ENCODE assay signal across 2 cellular contexts in the genomic region with DNA sequence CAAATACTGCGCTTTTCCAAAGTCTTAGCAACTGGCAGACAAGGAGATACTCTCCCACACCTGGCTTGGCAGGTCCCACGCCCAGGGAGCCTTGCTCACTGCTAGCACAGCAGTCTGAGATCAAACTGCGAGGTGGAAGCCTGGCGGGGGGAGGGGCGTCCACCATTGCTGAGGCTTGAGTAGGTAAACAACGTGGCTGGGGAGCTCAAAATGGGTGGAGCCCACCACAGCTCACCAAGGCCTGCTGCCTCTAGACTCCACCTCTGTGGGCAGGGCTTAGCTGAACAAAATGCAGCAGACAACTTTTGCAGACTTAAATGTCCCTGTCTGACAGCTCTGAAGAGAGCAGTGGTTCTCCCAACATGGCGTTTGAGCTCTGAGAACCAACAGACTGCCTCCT.
TF ChIP-seq lines count a peak whose summit lies in the region.

No MANE protein-coding gene starts in this region.

TF ChIP-seq in HepG2, 621 proteins besides CTCF, POLR2A, EP300 and RAD21 (continues in another document):
- TF ChIP-seq, protein P1, sequence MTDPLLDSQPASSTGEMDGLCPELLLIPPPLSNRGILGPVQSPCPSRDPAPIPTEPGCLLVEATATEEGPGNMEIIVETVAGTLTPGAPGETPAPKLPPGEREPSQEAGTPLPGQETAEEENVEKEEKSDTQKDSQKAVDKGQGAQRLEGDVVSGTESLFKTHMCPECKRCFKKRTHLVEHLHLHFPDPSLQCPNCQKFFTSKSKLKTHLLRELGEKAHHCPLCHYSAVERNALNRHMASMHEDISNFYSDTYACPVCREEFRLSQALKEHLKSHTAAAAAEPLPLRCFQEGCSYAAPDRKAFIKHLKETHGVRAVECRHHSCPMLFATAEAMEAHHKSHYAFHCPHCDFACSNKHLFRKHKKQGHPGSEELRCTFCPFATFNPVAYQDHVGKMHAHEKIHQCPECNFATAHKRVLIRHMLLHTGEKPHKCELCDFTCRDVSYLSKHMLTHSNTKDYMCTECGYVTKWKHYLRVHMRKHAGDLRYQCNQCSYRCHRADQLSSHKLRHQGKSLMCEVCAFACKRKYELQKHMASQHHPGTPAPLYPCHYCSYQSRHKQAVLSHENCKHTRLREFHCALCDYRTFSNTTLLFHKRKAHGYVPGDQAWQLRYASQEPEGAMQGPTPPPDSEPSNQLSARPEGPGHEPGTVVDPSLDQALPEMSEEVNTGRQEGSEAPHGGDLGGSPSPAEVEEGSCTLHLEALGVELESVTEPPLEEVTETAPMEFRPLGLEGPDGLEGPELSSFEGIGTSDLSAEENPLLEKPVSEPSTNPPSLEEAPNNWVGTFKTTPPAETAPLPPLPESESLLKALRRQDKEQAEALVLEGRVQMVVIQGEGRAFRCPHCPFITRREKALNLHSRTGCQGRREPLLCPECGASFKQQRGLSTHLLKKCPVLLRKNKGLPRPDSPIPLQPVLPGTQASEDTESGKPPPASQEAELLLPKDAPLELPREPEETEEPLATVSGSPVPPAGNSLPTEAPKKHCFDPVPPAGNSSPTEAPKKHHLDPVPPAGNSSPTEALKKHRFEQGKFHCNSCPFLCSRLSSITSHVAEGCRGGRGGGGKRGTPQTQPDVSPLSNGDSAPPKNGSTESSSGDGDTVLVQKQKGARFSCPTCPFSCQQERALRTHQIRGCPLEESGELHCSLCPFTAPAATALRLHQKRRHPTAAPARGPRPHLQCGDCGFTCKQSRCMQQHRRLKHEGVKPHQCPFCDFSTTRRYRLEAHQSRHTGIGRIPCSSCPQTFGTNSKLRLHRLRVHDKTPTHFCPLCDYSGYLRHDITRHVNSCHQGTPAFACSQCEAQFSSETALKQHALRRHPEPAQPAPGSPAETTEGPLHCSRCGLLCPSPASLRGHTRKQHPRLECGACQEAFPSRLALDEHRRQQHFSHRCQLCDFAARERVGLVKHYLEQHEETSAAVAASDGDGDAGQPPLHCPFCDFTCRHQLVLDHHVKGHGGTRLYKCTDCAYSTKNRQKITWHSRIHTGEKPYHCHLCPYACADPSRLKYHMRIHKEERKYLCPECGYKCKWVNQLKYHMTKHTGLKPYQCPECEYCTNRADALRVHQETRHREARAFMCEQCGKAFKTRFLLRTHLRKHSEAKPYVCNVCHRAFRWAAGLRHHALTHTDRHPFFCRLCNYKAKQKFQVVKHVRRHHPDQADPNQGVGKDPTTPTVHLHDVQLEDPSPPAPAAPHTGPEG (CRISPR knock-in tag; IDR thresholded peaks at IDR 0.05) = 0 out of 2 replicates have a peak, but pooled peaks have one; percentile 37
- TF ChIP-seq ZNF260 (CRISPR knock-in tag; IDR thresholded peaks at IDR 0.05; ENCODE audit: borderline replicate concordance, low read depth) (no peak), MED13 (CRISPR knock-in tag; IDR thresholded peaks at IDR 0.05) (no peak), BRD4 (CRISPR knock-in tag; IDR thresholded peaks at IDR 0.05) (0 out of 2 replicates have a peak, but pooled peaks have one; percentile 32), POLR2AphosphoS5 (IDR thresholded peaks at IDR 0.05; ENCODE audit: low read depth, low read length) (no peak), GATAD1 (CRISPR knock-in tag; IDR thresholded peaks at IDR 0.05) (no peak), HMGA1 (CRISPR knock-in tag; conservative IDR thresholded peaks at IDR 0.05) (no peak), ISL2 (CRISPR knock-in tag; IDR thresholded peaks at IDR 0.05) (peak; percentile 55), NCOA2 (CRISPR knock-in tag; IDR thresholded peaks at IDR 0.05) (peak; percentile 37; the same call in 1 of the 2 replicates), TRIM24 (CRISPR knock-in tag; IDR thresholded peaks at IDR 0.05) (no peak), UBTF (CRISPR knock-in tag; IDR thresholded peaks at IDR 0.05) (0 out of 2 replicates have a peak, but pooled peaks have one; percentile 28), ZNF891 (CRISPR knock-in tag; IDR thresholded peaks at IDR 0.05) (no peak), CSRNP2 (CRISPR knock-in tag; conservative IDR thresholded peaks at IDR 0.05; ENCODE audit: low read depth) (no peak)
- TF ChIP-seq, protein P2, sequence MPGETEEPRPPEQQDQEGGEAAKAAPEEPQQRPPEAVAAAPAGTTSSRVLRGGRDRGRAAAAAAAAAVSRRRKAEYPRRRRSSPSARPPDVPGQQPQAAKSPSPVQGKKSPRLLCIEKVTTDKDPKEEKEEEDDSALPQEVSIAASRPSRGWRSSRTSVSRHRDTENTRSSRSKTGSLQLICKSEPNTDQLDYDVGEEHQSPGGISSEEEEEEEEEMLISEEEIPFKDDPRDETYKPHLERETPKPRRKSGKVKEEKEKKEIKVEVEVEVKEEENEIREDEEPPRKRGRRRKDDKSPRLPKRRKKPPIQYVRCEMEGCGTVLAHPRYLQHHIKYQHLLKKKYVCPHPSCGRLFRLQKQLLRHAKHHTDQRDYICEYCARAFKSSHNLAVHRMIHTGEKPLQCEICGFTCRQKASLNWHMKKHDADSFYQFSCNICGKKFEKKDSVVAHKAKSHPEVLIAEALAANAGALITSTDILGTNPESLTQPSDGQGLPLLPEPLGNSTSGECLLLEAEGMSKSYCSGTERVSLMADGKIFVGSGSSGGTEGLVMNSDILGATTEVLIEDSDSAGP (CRISPR knock-in tag; IDR thresholded peaks at IDR 0.05; ENCODE audit: borderline replicate concordance) = peak; percentile 47; the same call in 1 of the 2 replicates

TF ChIP-seq in WTC11, 78 proteins besides CTCF, POLR2A, EP300 and RAD21:
- TF ChIP-seq AFF4 (CRISPR knock-in tag; IDR thresholded peaks at IDR 0.05; ENCODE audit: borderline replicate concordance) (no peak), CBFB (CRISPR knock-in tag; IDR thresholded peaks at IDR 0.05; ENCODE audit: low read depth) (no peak), ZNF232 (CRISPR knock-in tag; IDR thresholded peaks at IDR 0.05) (no peak), MXD4 (CRISPR knock-in tag; IDR thresholded peaks at IDR 0.05; ENCODE audit: borderline replicate concordance) (no peak), JUN (CRISPR knock-in tag; IDR thresholded peaks at IDR 0.05) (no peak), TEAD4 (CRISPR knock-in tag; IDR thresholded peaks at IDR 0.05) (no peak), SMAD4 (CRISPR knock-in tag; IDR thresholded peaks at IDR 0.05) (no peak), ZNF423 (CRISPR knock-in tag; IDR thresholded peaks at IDR 0.05) (no peak), CREB1 (CRISPR knock-in tag; IDR thresholded peaks at IDR 0.05) (no peak)
- TF ChIP-seq, protein P3, sequence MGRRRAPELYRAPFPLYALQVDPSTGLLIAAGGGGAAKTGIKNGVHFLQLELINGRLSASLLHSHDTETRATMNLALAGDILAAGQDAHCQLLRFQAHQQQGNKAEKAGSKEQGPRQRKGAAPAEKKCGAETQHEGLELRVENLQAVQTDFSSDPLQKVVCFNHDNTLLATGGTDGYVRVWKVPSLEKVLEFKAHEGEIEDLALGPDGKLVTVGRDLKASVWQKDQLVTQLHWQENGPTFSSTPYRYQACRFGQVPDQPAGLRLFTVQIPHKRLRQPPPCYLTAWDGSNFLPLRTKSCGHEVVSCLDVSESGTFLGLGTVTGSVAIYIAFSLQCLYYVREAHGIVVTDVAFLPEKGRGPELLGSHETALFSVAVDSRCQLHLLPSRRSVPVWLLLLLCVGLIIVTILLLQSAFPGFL (CRISPR knock-in tag; IDR thresholded peaks at IDR 0.05; ENCODE audit: borderline replicate concordance) = no peak
- TF ChIP-seq, protein P4, sequence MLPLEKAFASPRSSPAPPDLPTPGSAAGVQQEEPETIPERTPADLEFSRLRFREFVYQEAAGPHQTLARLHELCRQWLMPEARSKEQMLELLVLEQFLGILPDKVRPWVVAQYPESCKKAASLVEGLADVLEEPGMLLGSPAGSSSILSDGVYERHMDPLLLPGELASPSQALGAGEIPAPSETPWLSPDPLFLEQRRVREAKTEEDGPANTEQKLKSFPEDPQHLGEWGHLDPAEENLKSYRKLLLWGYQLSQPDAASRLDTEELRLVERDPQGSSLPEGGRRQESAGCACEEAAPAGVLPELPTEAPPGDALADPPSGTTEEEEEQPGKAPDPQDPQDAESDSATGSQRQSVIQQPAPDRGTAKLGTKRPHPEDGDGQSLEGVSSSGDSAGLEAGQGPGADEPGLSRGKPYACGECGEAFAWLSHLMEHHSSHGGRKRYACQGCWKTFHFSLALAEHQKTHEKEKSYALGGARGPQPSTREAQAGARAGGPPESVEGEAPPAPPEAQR (CRISPR knock-in tag; IDR thresholded peaks at IDR 0.05) = no peak
- TF ChIP-seq, protein P5, sequence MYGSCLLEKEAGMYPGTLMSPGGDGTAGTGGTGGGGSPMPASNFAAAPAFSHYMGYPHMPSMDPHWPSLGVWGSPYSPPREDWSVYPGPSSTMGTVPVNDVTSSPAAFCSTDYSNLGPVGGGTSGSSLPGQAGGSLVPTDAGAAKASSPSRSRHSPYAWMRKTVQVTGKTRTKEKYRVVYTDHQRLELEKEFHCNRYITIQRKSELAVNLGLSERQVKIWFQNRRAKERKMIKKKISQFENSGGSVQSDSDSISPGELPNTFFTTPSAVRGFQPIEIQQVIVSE (CRISPR knock-in tag; IDR thresholded peaks at IDR 0.05; ENCODE audit: borderline replicate concordance) = no peak
